27 cellular contexts compared by ENCODE assay signal in genomic region chr6:119430820-119431219, GRCh38.
"Had no signal": no experiment of that assay in that cellular context is flagged by ENCODE, and none has a peak within 500 bp of the region (broad histone marks: within the 10 kb centered on the region; RNA-seq: fewer than 3 reads in every experiment).

No MANE protein-coding gene starts in this region.

- ATAC-seq: activated CD4-positive, CD25-positive, alpha-beta regulatory T cell treated with anti-CD3 and anti-CD28 coated beads, Interleukin-2, amount 50 U/mL, for 24 hours; activated CD8-positive, alpha-beta T cell treated with anti-CD3 and anti-CD28 coated beads for 36 hours; activated T-cell treated with anti-CD3 and anti-CD28 coated beads, Interleukin-2, amount 50 U/mL, for 72 hours had no signal

- DNase-seq: activated CD4-positive, alpha-beta T cell treated with anti-CD3 and anti-CD28 coated beads for 4 hours; activated CD8-positive, alpha-beta memory T cell treated with anti-CD3 and anti-CD28 coated beads, Interleukin-2, amount 50 U/mL, for 4 hours; activated CD8-positive, alpha-beta T cell treated with anti-CD3 and anti-CD28 coated beads for 36 hours; activated gamma-delta T cell treated with Interleukin-2 at 50 U/mL for 16 hours; activated naive CD4-positive, alpha-beta T cell treated with anti-CD3 and anti-CD28 coated beads, Interleukin-2, amount 10 ng/mL, durations not matched to agents 7 days and 5 days; activated naive CD8-positive, alpha-beta T cell treated with anti-CD3 and anti-CD28 coated beads for 36 hours; activated T-cell treated with anti-CD3 and anti-CD28 coated beads, Interleukin-2, amount 50 U/mL, for 72 hours; anterior cingulate cortex; central memory CD4-positive, alpha-beta T cell; MG63; MV-4-11; NCI-H1092 treated with DMSO at 0.1 percent for 48 hours; NCI-H1417 treated with DMSO at 0.1 percent for 48 hours; NCI-H1694; NCI-H2029; NCI-H2107; NCI-H2171 treated with DMSO at 0.1 percent for 48 hours; NCI-H226; NCI-H526; NCI-H774; NK-92 treated with Interleukin-12 subunit alpha and Interleukin-12 subunit beta, amount 100 ng/mL, for 24 hours; SHP77 had no signal

- H3K9ac ChIP-seq: KMS-11 had no signal

- H3K9me3 ChIP-seq: breast epithelium, MG63, SJSA1 had no signal

- H3K27ac ChIP-seq: breast epithelium, KMS-11, SJSA1 had no signal

- FAIRE-seq: RCC 7860 had no signal

- H3K27me3 ChIP-seq: breast epithelium, MG63, SJSA1 had no signal

- H3K36me3 ChIP-seq: breast epithelium, MG63, SJSA1 had no signal

- H3K4me1 ChIP-seq: breast epithelium, SJSA1 had no signal

- H3K4me3 ChIP-seq: breast epithelium, MG63, SJSA1 had no signal

- H3K4me2 ChIP-seq: KMS-11 had no signal
